Comparison of ENCODE assay signal across 8 cellular contexts in genomic region chr6:73551115-73551514, GRCh38. TPM values are rescaled to one million over a fixed set of nuclear protein-coding genes. Genes with fewer than 3 reads are reported as not detected.
DNase-seq lines count a peak whose midpoint lies in the region; ATAC-seq, FAIRE-seq and TF ChIP-seq lines count a peak whose summit lies in the region.
"Not testable (repeated sequence)": the region's sequence is repeated elsewhere in the genome, so short reads cannot be mapped to it uniquely, and the experiment has no call there.

No MANE protein-coding gene starts in this region.

- not testable (repeated sequence) for H3K79me1 ChIP-seq in mesendoderm (ENCODE audit: low read length)

- H3K27ac Mint-ChIP-seq in GM23338, result not testable (repeated sequence)
- H3K27ac Mint-ChIP-seq in stimulated activated naive B cell treated with anti-CD40 and anti-IgM and Interleukin-4, amounts not matched to agents 10 μg/mL and 1 μg/mL and 100 μg/mL, for 72 hours, result peak overlapping the region; percentile 76

- H3K9me3 ChIP-seq in HCT116 (ENCODE audit: control insufficient read depth in 1 of 2, insufficient read depth in 1 of 2, low read depth in 1 of 2, low read length in 2 of 2); HEK293 (ENCODE audit: control insufficient read depth, insufficient read depth, low read depth, low read length); K562 (replicated peaks; ENCODE audit: control insufficient read depth, insufficient read depth, low read depth, low read length): not testable (repeated sequence)

- H3F3A ChIP-seq in GM23338 (replicated peaks; ENCODE audit: low read depth), result not testable (repeated sequence)

- not testable (repeated sequence) for TF ChIP-seq EP300 in K562 (IDR thresholded peaks at IDR 0.05; ENCODE audit: low read length)

- H2BK15ac ChIP-seq in mesendoderm (replicated peaks; ENCODE audit: low read depth), result not testable (repeated sequence)

- H3K4me3 ChIP-seq in GM23338; HCT116 (replicated peaks in 1 of 2; ENCODE audit: low read depth in 1 of 2, low read length in 2 of 2); HEK293 (ENCODE audit: low read depth, low read length); K562; mesendoderm (ENCODE audit: low read length): not testable (repeated sequence)

- not testable (repeated sequence) for FAIRE-seq in K562 (lab: Jason Lieb, UNC)

- POLR2A ChIA-PET in HCT116 (lab: Charles Lee); HEK293 (lab: Yijun Ruan, JAX): not testable (repeated sequence)
- POLR2A ChIA-PET in K562 (lab: Yijun Ruan, JAX), result interaction anchor here (0.6 to 1.2 kb wide), 2 partner anchors 8 to 30 kb away, joined by 3 to 4 read pairs; partner anchors contain the start of gene EEF1A1

- in situ Hi-C loops in K562 (cut with MboI), result not testable (repeated sequence)

- not testable (repeated sequence) for H3K9me3 Mint-ChIP-seq in GM23338; stimulated activated naive B cell treated with anti-CD40 and anti-IgM and Interleukin-4, amounts not matched to agents 10 μg/mL and 1 μg/mL and 100 μg/mL, for 72 hours

- H4K20me1 ChIP-seq in GM23338 (replicated peaks; ENCODE audit: insufficient read depth); HCT116 (ENCODE audit: insufficient read depth); K562 (replicated peaks; ENCODE audit: control insufficient read depth, insufficient read depth, low read length): not testable (repeated sequence)

- RAD21 ChIA-PET in HCT116 (lab: Charles Lee; ENCODE audit: low non-redundant PET in 1 of 2, low total read pairs in 2 of 2, uncharacterized antibody in 2 of 2, unreplicated experiment in 2 of 2), result not testable (repeated sequence)

- CTCF ChIA-PET in HCT116 (lab: Charles Lee); K562 (lab: Yijun Ruan, JAX; ENCODE audit: low intra/inter-chr PET ratio): not testable (repeated sequence)
- CTCF ChIA-PET in HEK293 (lab: Yijun Ruan, JAX), result interaction anchor here (1.4 kb wide), 1 partner anchor 242 kb away, joined by 5 read pairs; no protein-coding TSS in a partner anchor

- DNase-seq in Daoy (ENCODE audit: low read depth) (peak; percentile 19), M059J (ENCODE audit: low read depth) (peak; percentile 52)
- not testable (repeated sequence) for DNase-seq in GM23338 (ENCODE audit: low spot score); HCT116 (ENCODE audit: low read depth, low spot score); K562 (ENCODE audit: extremely low read depth in 1 of 4, low spot score in 3 of 4); mesendoderm; stimulated activated naive B cell treated with anti-CD40 and anti-IgM and Interleukin-4, amounts not matched to agents 10 μg/mL and 1 μg/mL and 100 μg/mL, for 72 hours

- not testable (repeated sequence) for TF ChIP-seq RAD21 in HCT116 (IDR thresholded peaks at IDR 0.05; ENCODE audit: low read depth); K562 (CRISPR knock-in tag; conservative IDR thresholded peaks at IDR 0.05 in 1 of 2, IDR thresholded peaks at IDR 0.05 in 1 of 2)

- H3K4me3 Mint-ChIP-seq in GM23338; stimulated activated naive B cell treated with anti-CD40 and anti-IgM and Interleukin-4, amounts not matched to agents 10 μg/mL and 1 μg/mL and 100 μg/mL, for 72 hours: not testable (repeated sequence)

- H2BK120ac ChIP-seq in mesendoderm (ENCODE audit: low read depth, low read length), result not testable (repeated sequence)

- H4K5ac ChIP-seq in mesendoderm (ENCODE audit: low read length), result not testable (repeated sequence)

- H4K8ac ChIP-seq in mesendoderm (ENCODE audit: low read depth, low read length), result not testable (repeated sequence)

- H3K4ac ChIP-seq in mesendoderm (ENCODE audit: low read depth, low read length), result peak overlapping the region; percentile 70

- H3K4me1 Mint-ChIP-seq in GM23338; stimulated activated naive B cell treated with anti-CD40 and anti-IgM and Interleukin-4, amounts not matched to agents 10 μg/mL and 1 μg/mL and 100 μg/mL, for 72 hours: not testable (repeated sequence)

- H3K4me2 ChIP-seq in GM23338; K562 (ENCODE audit: insufficient read depth, low read length); mesendoderm (ENCODE audit: low read length): not testable (repeated sequence)
- H3K4me2 ChIP-seq in HCT116 (ENCODE audit: low read length), result peak overlapping the region; percentile 42; the same call in 1 of the 2 replicates

- not testable (repeated sequence) for H3K9ac ChIP-seq in HCT116 (ENCODE audit: low read length); K562 (ENCODE audit: insufficient read depth in 1 of 2, low read depth in 2 of 2, low read length in 2 of 2); mesendoderm (ENCODE audit: low read length)

- H2AFZ ChIP-seq in GM23338; HCT116 (ENCODE audit: low read depth, low read length, poor library complexity, severe bottlenecking); K562 (ENCODE audit: low read depth, low read length): not testable (repeated sequence)

- not testable (repeated sequence) for H3K27me3 Mint-ChIP-seq in GM23338 (ENCODE audit: insufficient read depth, low read depth, poor library complexity); stimulated activated naive B cell treated with anti-CD40 and anti-IgM and Interleukin-4, amounts not matched to agents 10 μg/mL and 1 μg/mL and 100 μg/mL, for 72 hours

- not testable (repeated sequence) for BruUV-seq in HCT116 (replicated peaks; lab: Mats Ljungman, UMichigan); K562 (replicated peaks; lab: Mats Ljungman, UMichigan)

- 0 out of 2 replicates have a peak overlapping the region, but pooled peaks have one; percentile 12 for H3K27ac ChIP-seq in GM23338 (ENCODE audit: low read depth)
- H3K27ac ChIP-seq in HCT116 (ENCODE audit: low read depth, low read length); HEK293 (ENCODE audit: extremely low read depth, low read depth, low read length); K562 (ENCODE audit: extremely low read depth, low read depth, low read length); mesendoderm (ENCODE audit: low read depth, low read length): not testable (repeated sequence)

- TF ChIP-seq POLR2A in HCT116 (IDR thresholded peaks at IDR 0.05; ENCODE audit: borderline replicate concordance, extremely low read depth, insufficient read depth, insufficient read length); K562 (conservative IDR thresholded peaks at IDR 0.05): not testable (repeated sequence)

- H3K4me1 ChIP-seq in GM23338 (ENCODE audit: insufficient read depth); HEK293 (ENCODE audit: control insufficient read depth, insufficient read depth, low read length); K562 (replicated peaks in 1 of 2; ENCODE audit: control insufficient read depth in 2 of 2, insufficient read depth in 2 of 2, low read length in 2 of 2); mesendoderm (ENCODE audit: control insufficient read depth, low read depth, low read length): not testable (repeated sequence)
- H3K4me1 ChIP-seq in HCT116 (ENCODE audit: control insufficient read depth in 1 of 2, insufficient read depth in 2 of 2, low read length in 2 of 2), result peaks cover 5 to 18% of the 10 kb centered on the region in 2 experiments; a peak in 3 of 4 replicates

- not testable (repeated sequence) for H2AK5ac ChIP-seq in mesendoderm (ENCODE audit: low read length)

- H3K36me3 Mint-ChIP-seq in GM23338 (ENCODE audit: low read depth); stimulated activated naive B cell treated with anti-CD40 and anti-IgM and Interleukin-4, amounts not matched to agents 10 μg/mL and 1 μg/mL and 100 μg/mL, for 72 hours: not testable (repeated sequence)

- ATAC-seq in GM23338; K562; stimulated activated naive B cell treated with anti-CD40 and anti-IgM and Interleukin-4, amounts not matched to agents 10 μg/mL and 1 μg/mL and 100 μg/mL, for 72 hours (replicated peaks): not testable (repeated sequence)
- 0 out of 2 replicates have a peak, but pooled peaks have one; percentile 31 for ATAC-seq in HCT116

- 46% methylated on average over 4 of the region's 4 CpGs for WGBS in K562 (ENCODE audit: insufficient coverage, low coverage, missing lambda C conversion rate)
- no CpG with 5 or more reads among the region's 4 CpGs for WGBS in mesendoderm (ENCODE audit: extremely low coverage, insufficient coverage, low lambda C conversion rate)

- not testable (repeated sequence) for H3K27me3 ChIP-seq in GM23338 (ENCODE audit: insufficient read depth); HCT116 (ENCODE audit: insufficient read depth, low read length); K562 (ENCODE audit: control insufficient read depth in 2 of 2, insufficient read depth in 2 of 2, low read length in 2 of 2); mesendoderm (ENCODE audit: insufficient read depth, low read length, poor library complexity)

- intact Hi-C loops in HCT116 (cut with micrococcal nuclease); K562 (cut with micrococcal nuclease): not testable (repeated sequence)

- H3K56ac ChIP-seq in mesendoderm (ENCODE audit: low read length), result not testable (repeated sequence)

- H3K9me1 ChIP-seq in K562 (ENCODE audit: control insufficient read depth, insufficient read depth, low read length), result not testable (repeated sequence)

- not testable (repeated sequence) for TF ChIP-seq CTCF in GM23338 (conservative IDR thresholded peaks at IDR 0.05; ENCODE audit: low read depth in 2 of 2); HCT116 (IDR thresholded peaks at IDR 0.05 in 2 of 3, conservative IDR thresholded peaks at IDR 0.05 in 1 of 3; ENCODE audit: borderline replicate concordance in 1 of 3, insufficient read depth in 1 of 3, low read depth in 2 of 3, low read length in 2 of 3); HEK293 (tag by site-specific recombination; IDR thresholded peaks at IDR 0.05); K562 (IDR thresholded peaks at IDR 0.05 in 2 of 3, conservative IDR thresholded peaks at IDR 0.05 in 1 of 3; ENCODE audit: insufficient read depth in 2 of 3, low read depth in 1 of 3, low read length in 3 of 3)

- not testable (repeated sequence) for H3K23ac ChIP-seq in mesendoderm (ENCODE audit: low read length)

- not testable (repeated sequence) for H3K18ac ChIP-seq in mesendoderm (ENCODE audit: low read length)

- not testable (repeated sequence) for H3K9me2 ChIP-seq in GM23338 (ENCODE audit: insufficient read depth); HCT116 (ENCODE audit: insufficient read depth)

- H2BK5ac ChIP-seq in mesendoderm (ENCODE audit: low read length), result not testable (repeated sequence)

- H3K79me2 ChIP-seq in GM23338 (replicated peaks; ENCODE audit: insufficient read depth); HCT116 (ENCODE audit: insufficient read depth, low read length); K562 (ENCODE audit: control insufficient read depth, insufficient read depth, low read length); mesendoderm (ENCODE audit: control insufficient read depth, insufficient read depth, low read length): not testable (repeated sequence)

- H3K36me3 ChIP-seq in GM23338 (ENCODE audit: insufficient read depth); HCT116 (ENCODE audit: control insufficient read depth in 1 of 2, insufficient read depth in 2 of 2, low read length in 2 of 2); HEK293 (ENCODE audit: control insufficient read depth in 2 of 2, insufficient read depth in 1 of 2, low read length in 2 of 2); K562 (ENCODE audit: control insufficient read depth, insufficient read depth, low read length); mesendoderm (ENCODE audit: control insufficient read depth, insufficient read depth, low read length): not testable (repeated sequence)

RNA-seq across cellular contexts. Expression of gene EEF1A1, which starts 30.3 kb away (rescaled TPM):
- total RNA-seq in Daoy (2014; rRNA removed; shearing (Covaris generic)), result 13,896 and 16,278 TPM in 2 replicates
- total RNA-seq in GM23338 (2014; rRNA removed; shearing (Covaris generic)), result 12,342 and 13,362 TPM in 2 replicates
- polyA plus RNA-seq in GM23338 (2016; fragmentation: Nextera tagmentation; extraction: Ambion mirVana) (7,677 and 8,712 TPM in 2 replicates), K562 (2011; rRNA removed) (17,323 and 19,925 TPM in 2 replicates), K562 (2014; fragmentation: Illumina TruSeq; extraction: Trizol) (11,237 and 11,368 TPM in 2 replicates), K562 (2014; fragmentation: Nextera tagmentation; extraction: Ambion mirVana) (1,000 to 10,000 TPM; 6,453 to 7,909 TPM), K562 (2014; rRNA removed) (9,792 and 9,810 TPM in 2 replicates)
- total RNA-seq in HCT116 (2021; ENCODE audit: unreplicated experiment) (12,560 TPM), K562 (2014; rRNA removed) (8,400 and 9,577 TPM in 2 replicates), K562 (2014; rRNA removed; fragmentation: Illumina TruSeq; extraction: Trizol) (12,995 and 14,391 TPM in 2 replicates), K562 (2015; rRNA removed; fragmentation: Illumina TruSeq; extraction: Trizol) (12,931 and 13,052 TPM in 2 replicates), K562 (2021) (11,082 and 11,449 TPM in 2 replicates)
- 13,732 and 15,309 TPM in 2 replicates for polyA plus RNA-seq in HCT116 (2012)
- total RNA-seq in M059J (2014; rRNA removed; shearing (Covaris generic)), result 4,897 and 5,853 TPM in 2 replicates
- total RNA-seq in K562 (2011; cell fraction: chromatin; rRNA removed; ENCODE audit: low replicate concordance), result 1,932 and 2,326 TPM in 2 replicates
- 1,765 and 1,966 TPM in 2 replicates for total RNA-seq in K562 (2011; cell fraction: nucleolus; rRNA removed)
- total RNA-seq in K562 (2011; cell fraction: nucleoplasm; rRNA removed), result 2,955 and 4,950 TPM in 2 replicates
- polyA plus RNA-seq in K562 (2011; cell fraction: cytosol; rRNA removed), result 8,489 and 17,996 TPM in 2 replicates
- 2,973 and 6,796 TPM in 2 replicates for polyA plus RNA-seq in K562 (2011; cell fraction: nucleus; rRNA removed)
- polyA plus RNA-seq in K562 (2012), result 12,775 and 16,724 TPM in 2 replicates
- polyA minus RNA-seq in K562 (2011; rRNA and poly(A)+ RNA removed), result 13,120 and 13,707 TPM in 2 replicates
- polyA minus RNA-seq in K562 (2011; cell fraction: cytosol; rRNA and poly(A)+ RNA removed), result 5,589 and 5,926 TPM in 2 replicates
- 792 and 2,209 TPM in 2 replicates for polyA minus RNA-seq in K562 (2011; cell fraction: nucleus; rRNA and poly(A)+ RNA removed)
- 13,473 TPM for polyA plus RNA-seq in mesendoderm (2013, experiment 1 of 2)
- polyA plus RNA-seq in mesendoderm (2013, experiment 2 of 2), result 13,556 TPM
